In the genomic region with DNA sequence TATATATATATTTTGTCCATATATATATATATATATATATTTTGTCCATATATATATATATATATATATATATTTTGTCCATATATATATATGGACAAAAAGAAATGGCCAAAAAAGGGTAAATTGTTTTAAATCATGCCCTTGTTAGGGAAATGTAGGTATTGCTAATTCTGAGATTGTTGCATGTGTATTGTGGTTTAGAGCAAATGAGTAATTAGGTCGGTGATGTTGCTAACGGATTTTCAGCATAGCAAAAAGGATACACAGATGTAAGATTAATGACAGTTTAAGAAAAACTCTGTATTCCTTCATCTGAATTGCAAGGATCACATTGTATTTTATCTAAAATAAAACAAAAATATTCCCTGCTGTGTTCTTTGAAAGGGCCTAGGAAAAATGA, we compare ENCODE assay signal across 1 cellular context.
TF ChIP-seq lines count a peak whose summit lies in the region.

No MANE protein-coding gene starts in this region.

TF ChIP-seq in GM12878, 131 proteins besides CTCF, POLR2A, EP300 and RAD21 (continued from another document):
- TF ChIP-seq, protein P1, sequence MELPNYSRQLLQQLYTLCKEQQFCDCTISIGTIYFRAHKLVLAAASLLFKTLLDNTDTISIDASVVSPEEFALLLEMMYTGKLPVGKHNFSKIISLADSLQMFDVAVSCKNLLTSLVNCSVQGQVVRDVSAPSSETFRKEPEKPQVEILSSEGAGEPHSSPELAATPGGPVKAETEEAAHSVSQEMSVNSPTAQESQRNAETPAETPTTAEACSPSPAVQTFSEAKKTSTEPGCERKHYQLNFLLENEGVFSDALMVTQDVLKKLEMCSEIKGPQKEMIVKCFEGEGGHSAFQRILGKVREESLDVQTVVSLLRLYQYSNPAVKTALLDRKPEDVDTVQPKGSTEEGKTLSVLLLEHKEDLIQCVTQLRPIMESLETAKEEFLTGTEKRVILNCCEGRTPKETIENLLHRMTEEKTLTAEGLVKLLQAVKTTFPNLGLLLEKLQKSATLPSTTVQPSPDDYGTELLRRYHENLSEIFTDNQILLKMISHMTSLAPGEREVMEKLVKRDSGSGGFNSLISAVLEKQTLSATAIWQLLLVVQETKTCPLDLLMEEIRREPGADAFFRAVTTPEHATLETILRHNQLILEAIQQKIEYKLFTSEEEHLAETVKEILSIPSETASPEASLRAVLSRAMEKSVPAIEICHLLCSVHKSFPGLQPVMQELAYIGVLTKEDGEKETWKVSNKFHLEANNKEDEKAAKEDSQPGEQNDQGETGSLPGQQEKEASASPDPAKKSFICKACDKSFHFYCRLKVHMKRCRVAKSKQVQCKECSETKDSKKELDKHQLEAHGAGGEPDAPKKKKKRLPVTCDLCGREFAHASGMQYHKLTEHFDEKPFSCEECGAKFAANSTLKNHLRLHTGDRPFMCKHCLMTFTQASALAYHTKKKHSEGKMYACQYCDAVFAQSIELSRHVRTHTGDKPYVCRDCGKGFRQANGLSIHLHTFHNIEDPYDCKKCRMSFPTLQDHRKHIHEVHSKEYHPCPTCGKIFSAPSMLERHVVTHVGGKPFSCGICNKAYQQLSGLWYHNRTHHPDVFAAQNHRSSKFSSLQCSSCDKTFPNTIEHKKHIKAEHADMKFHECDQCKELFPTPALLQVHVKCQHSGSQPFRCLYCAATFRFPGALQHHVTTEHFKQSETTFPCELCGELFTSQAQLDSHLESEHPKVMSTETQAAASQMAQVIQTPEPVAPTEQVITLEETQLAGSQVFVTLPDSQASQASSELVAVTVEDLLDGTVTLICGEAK (IDR thresholded peaks at IDR 0.05; ENCODE audit: borderline replicate concordance): no peak
- TF ChIP-seq NR2C1 (IDR thresholded peaks at IDR 0.05) (no peak), TCF7 (IDR thresholded peaks at IDR 0.05; ENCODE audit: borderline replicate concordance) (no peak)
